Comparison of ENCODE assay signal across 20 cellular contexts in genomic region chr15:95698971-95699370, GRCh38.
"Had no signal": no experiment of that assay in that cellular context is flagged by ENCODE, and none has a peak within 500 bp of the region (broad histone marks: within the 10 kb centered on the region; RNA-seq: fewer than 3 reads in every experiment).

No MANE protein-coding gene starts in this region.

- H3K27me3 ChIP-seq: foreskin keratinocyte, hepatocyte, neutrophil, right atrium auricular region, sigmoid colon, testis, transverse colon had no signal

- H3K4me3 ChIP-seq: coronary artery, hepatocyte, mucosa of descending colon, right atrium auricular region, sigmoid colon, skin epidermis, testis, transverse colon had no signal

- H3K36me3 ChIP-seq: neutrophil, right atrium auricular region, sigmoid colon, transverse colon had no signal

- DNase-seq: effector CD4-positive, alpha-beta T cell; endodermal cell; foreskin keratinocyte; head of caudate nucleus; left colon; left ventricle myocardium superior; mucosa of descending colon; naive thymus-derived CD8-positive, alpha-beta T cell; sigmoid colon; stimulated activated CD4-positive, alpha-beta T cell treated with anti-CD3 and anti-CD28 coated beads, Interleukin-2, amount 100 ng/mL, for 24 hours; stimulated activated CD4-positive, alpha-beta T cell treated with anti-CD3 and anti-CD28 coated beads, Interleukin-4, amount 100 ng/mL, for 4 hours; stimulated activated naive B cell treated with anti-CD40 and anti-IgM and Interleukin-4, amounts not matched to agents 10 μg/mL and 1 μg/mL and 100 μg/mL, for 72 hours; stimulated activated naive CD8-positive, alpha-beta T cell treated with anti-CD3 and anti-CD28 coated beads, Interleukin-15, amount 100 ng/mL, for 72 hours; testis; transverse colon had no signal

- ATAC-seq: foreskin keratinocyte; left colon; left ventricle myocardium superior; mucosa of descending colon; naive thymus-derived CD8-positive, alpha-beta T cell; stimulated activated naive B cell treated with anti-CD40 and anti-IgM and Interleukin-4, amounts not matched to agents 10 μg/mL and 1 μg/mL and 100 μg/mL, for 72 hours; stimulated activated naive CD8-positive, alpha-beta T cell treated with anti-CD3 and anti-CD28 coated beads, Interleukin-15, amount 100 ng/mL, for 72 hours had no signal
